Comparison of ENCODE assay signal across 8 cellular contexts in the genomic region with DNA sequence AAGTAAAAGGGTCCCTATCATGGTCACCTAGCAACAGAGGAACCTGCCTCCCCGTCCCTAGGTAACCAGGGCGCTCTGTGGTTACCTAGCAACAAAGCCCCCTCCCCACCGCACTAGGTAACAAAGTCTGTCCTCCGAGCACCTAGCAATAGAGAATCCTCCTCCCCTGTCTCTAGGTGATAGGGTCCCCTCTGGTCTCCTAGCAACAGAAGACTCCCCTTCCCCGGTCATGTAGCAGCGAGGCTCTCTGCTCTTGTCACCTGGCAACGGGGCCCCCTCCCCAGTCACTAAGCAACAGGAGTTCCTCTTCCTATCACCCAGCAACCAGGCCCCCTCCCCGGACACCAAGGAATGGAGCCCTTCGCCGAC. TPM values are rescaled to one million over a fixed set of nuclear protein-coding genes. Genes with fewer than 3 reads are reported as not detected.
DNase-seq lines count a peak whose midpoint lies in the region; ATAC-seq and TF ChIP-seq lines count a peak whose summit lies in the region.

No MANE protein-coding gene starts in this region.

- H3K4me1 ChIP-seq in A673 (ENCODE audit: insufficient read depth, low read length, poor library complexity, severe bottlenecking) = peaks cover 6% of the 10 kb centered on the region

- ATAC-seq in HG02943 (IDR thresholded peaks at IDR 0.05; ENCODE audit: low read depth, unreplicated experiment) (peak; percentile 21), GM18517 (IDR thresholded peaks at IDR 0.05; ENCODE audit: unreplicated experiment) (no peak)

- POLR2A ChIA-PET in A673 (lab: Charles Lee; ENCODE audit: low non-redundant PET) = interaction anchor here (0.5 to 0.6 kb wide), 3 partner anchors 39 to 133 kb away, joined by 3 to 12 read pairs (median 3); no protein-coding TSS in a partner anchor

- DNase-seq in A673 (ENCODE audit: low spot score) = no peak
- DNase-seq in SK-N-MC (ENCODE audit: low read depth, low spot score) = no peak
- DNase-seq in fibroblast of pulmonary artery (ENCODE audit: low read depth) = no peak
- DNase-seq in renal cortical epithelial cell (ENCODE audit: low read depth) = peak; percentile 2
- no peak for DNase-seq in Kasumi-1 (lab: John Stamatoyannopoulos, UW)
- DNase-seq in superior temporal gyrus (ENCODE audit: extremely low spot score) = no peak

- H3K27me3 ChIP-seq in A673 (replicated peaks; ENCODE audit: insufficient read depth, low read depth, low read length, poor library complexity) = no peaks in the 10 kb centered on the region

- TF ChIP-seq CTCF in A673 (conservative IDR thresholded peaks at IDR 0.05; ENCODE audit: low read depth, low read length) (no peak), fibroblast of pulmonary artery (IDR thresholded peaks at IDR 0.05; ENCODE audit: low read length, missing control alignments) (no peak)

- H3K4me3 ChIP-seq in A673 (ENCODE audit: low read depth, low read length, poor library complexity, severe bottlenecking) (peak overlapping the region; percentile 63), SK-N-MC (peak overlapping the region; percentile 85), fibroblast of pulmonary artery (replicated peaks; ENCODE audit: low read depth, low read length) (peak overlapping the region; percentile 95)

- no peaks in the 10 kb centered on the region for H3K36me3 ChIP-seq in A673 (ENCODE audit: insufficient read depth, low read length, poor library complexity, severe bottlenecking)
- H3K36me3 ChIP-seq in SK-N-MC (ENCODE audit: insufficient read depth, low read length) = no peaks in the 10 kb centered on the region

- H3K9ac ChIP-seq in SK-N-MC (ENCODE audit: insufficient read length) = peak overlapping the region; percentile 51

- no peaks in the 10 kb centered on the region for H3K9me3 ChIP-seq in A673 (ENCODE audit: low read depth, low read length, poor library complexity, severe bottlenecking)
- no peaks in the 10 kb centered on the region for H3K9me3 ChIP-seq in SK-N-MC (ENCODE audit: low read depth, low read length)

- CTCF ChIA-PET in A673 (lab: Charles Lee) = interaction anchor here (0.5 to 1.2 kb wide), 3 partner anchors 27 to 849 kb away, joined by 3 read pairs; no protein-coding TSS in a partner anchor

- intact Hi-C loops in A673 (cut with micrococcal nuclease; ENCODE audit: unreplicated experiment) = loop anchor here (5.0 kb wide), 1 partner anchor 133 kb away; the partner anchor contains the start of gene NR1H2

- H3K27ac ChIP-seq in A673 (ENCODE audit: low read depth, low read length, poor library complexity, severe bottlenecking) = peak overlapping the region; percentile 90
- no peak overlapping the region; the same call in 1 of the 2 replicates for H3K27ac ChIP-seq in SK-N-MC

- BruUV-seq in A673 (replicated peaks; lab: Mats Ljungman, UMichigan) = TSS peak; percentile 68

RNA-seq across cellular contexts. Expression of gene JOSD2, which starts 0.3 kb away (rescaled TPM):
- total RNA-seq in A673 (2021) = 26.8 and 31.9 TPM in 2 replicates
- 13.5 and 19.8 TPM in 2 replicates for total RNA-seq in renal cortical epithelial cell

RNA-seq across cellular contexts. Expression of gene ASPDH, which starts 3.0 kb away (rescaled TPM):
- total RNA-seq in A673 (2021) (0.45 TPM in 1 of 2 replicates, not detected in the other), renal cortical epithelial cell (not detected in 2 replicates)

RNA-seq across cellular contexts. Expression of gene GARIN5A, which starts 34.0 kb away (rescaled TPM):
- total RNA-seq in A673 (2021) (0.59 and 0.84 TPM in 2 replicates), renal cortical epithelial cell (0.52 and 0.89 TPM in 2 replicates)

RNA-seq across cellular contexts. Expression of gene EMC10, which starts 34.4 kb away (rescaled TPM):
- total RNA-seq in A673 (2021) (99.2 and 108 TPM in 2 replicates), renal cortical epithelial cell (58.3 and 78.7 TPM in 2 replicates)

RNA-seq across cellular contexts. Expression of gene LRRC4B, which starts 57.6 kb away (rescaled TPM):
- 23.1 and 24.9 TPM in 2 replicates for total RNA-seq in A673 (2021)
- total RNA-seq in renal cortical epithelial cell = 0.30 TPM in 1 of 2 replicates, not detected in the other
